ENCODE assay signal across 1 cellular context in genomic region chr17:67245073-67245693, GRCh38.
TF ChIP-seq lines count a peak whose summit lies in the region.

HELZ (minus strand) TSS chr17:67245196; CDS start chr17:67218804, 26,392 bp downstream.

TF ChIP-seq in K562, 482 proteins besides CTCF, POLR2A, EP300 and RAD21 (continued from another document):
- TF ChIP-seq AFF4 (CRISPR knock-in tag; IDR thresholded peaks at IDR 0.05) (no peak), NFXL1 (CRISPR knock-in tag; IDR thresholded peaks at IDR 0.05) (no peak), ATF1 (CRISPR knock-in tag; IDR thresholded peaks at IDR 0.05) (no peak), ATF1 (tag; IDR thresholded peaks at IDR 0.05) (0 out of 2 replicates have a peak, but pooled peaks have one; percentile 20), ZBTB7A (IDR thresholded peaks at IDR 0.05; ENCODE audit: borderline replicate concordance, control insufficient read depth, low read depth, low read length) (peak; percentile 85; the same call in 1 of the 2 replicates), FOXK2 (conservative IDR thresholded peaks at IDR 0.05 in 1 of 2, IDR thresholded peaks at IDR 0.05 in 1 of 2; ENCODE audit: low read depth in 2 of 2) (no peak), ZNF3 (CRISPR knock-in tag; IDR thresholded peaks at IDR 0.05) (no peak), ZNF766 (CRISPR knock-in tag; conservative IDR thresholded peaks at IDR 0.05) (no peak), IRF9 (tag; IDR thresholded peaks at IDR 0.05) (no peak), PPARD (CRISPR knock-in tag; IDR thresholded peaks at IDR 0.05) (no peak), ZNF436 (CRISPR knock-in tag; IDR thresholded peaks at IDR 0.05) (no peak), ZNF316 (IDR thresholded peaks at IDR 0.05) (no peak), MYBL2 (IDR thresholded peaks at IDR 0.05; ENCODE audit: low read depth) (no peak), MYBL2 (CRISPR knock-in tag; IDR thresholded peaks at IDR 0.05; ENCODE audit: borderline replicate concordance) (no peak), SAFB2 (IDR thresholded peaks at IDR 0.05; ENCODE audit: borderline replicate concordance, low read depth, low read length, severe bottlenecking) (no peak), DNMT1 (IDR thresholded peaks at IDR 0.05) (no peak), ARID3A (IDR thresholded peaks at IDR 0.05; ENCODE audit: borderline replicate concordance, low read depth, low read length) (no peak), CUX1 (CRISPR knock-in tag; IDR thresholded peaks at IDR 0.05) (no peak), KLF10 (CRISPR knock-in tag; IDR thresholded peaks at IDR 0.05) (no peak), RBM22 (IDR thresholded peaks at IDR 0.05; ENCODE audit: low read depth, low read length, poor library complexity, severe bottlenecking) (no peak), ZNF830 (CRISPR knock-in tag; IDR thresholded peaks at IDR 0.05) (no peak), ZNF699 (CRISPR knock-in tag; IDR thresholded peaks at IDR 0.05; ENCODE audit: insufficient replicate concordance) (no peak), MED1 (CRISPR knock-in tag; IDR thresholded peaks at IDR 0.05; ENCODE audit: borderline replicate concordance) (no peak), TCFL5 (CRISPR knock-in tag; conservative IDR thresholded peaks at IDR 0.05) (no peak), ZNF785 (CRISPR knock-in tag; IDR thresholded peaks at IDR 0.05) (no peak), ZBTB2 (IDR thresholded peaks at IDR 0.05) (no peak), HDGF (IDR thresholded peaks at IDR 0.05) (no peak), ZNF143 (CRISPR knock-in tag; IDR thresholded peaks at IDR 0.05) (peak; percentile 65), POLR3G (IDR thresholded peaks at IDR 0.05; ENCODE audit: extremely low read depth, insufficient read length, insufficient replicate concordance) (no peak), LARP7 (IDR thresholded peaks at IDR 0.05) (no peak), NR4A1 (CRISPR knock-in tag; IDR thresholded peaks at IDR 0.05) (no peak), NR4A1 (tag; IDR thresholded peaks at IDR 0.05) (no peak), CBX5 (IDR thresholded peaks at IDR 0.05; ENCODE audit: borderline replicate concordance, low read depth) (no peak), EGR1 (conservative IDR thresholded peaks at IDR 0.05) (no peak), PYGO2 (tag; IDR thresholded peaks at IDR 0.05) (no peak), CHAMP1 (IDR thresholded peaks at IDR 0.05) (no peak)
